In genomic region chr7:23530355-23530754, GRCh38 we compare ENCODE assay signal across 8 cellular contexts. TPM values are rescaled to one million over a fixed set of nuclear protein-coding genes. Genes with fewer than 3 reads are reported as not detected.
A peak's percentile ranks its signal among the peaks of the same experiment; 100 is the strongest.
DNase-seq lines count a peak whose midpoint lies in the region; ATAC-seq and TF ChIP-seq lines count a peak whose summit lies in the region.

No MANE protein-coding gene starts in this region.

- no peak overlapping the region for H2BK5ac ChIP-seq in H9 (ENCODE audit: insufficient read length, low read length)

- no peak overlapping the region for H4K8ac ChIP-seq in H9 (replicated peaks; ENCODE audit: insufficient read length, low read depth, low read length)

- H3K27ac Mint-ChIP-seq in H9 = peak overlapping the region; percentile 100; a peak in 6 of 7 replicates
- peak overlapping the region; percentile 100 for H3K27ac Mint-ChIP-seq in activated T-cell treated with anti-CD3 and anti-CD28 coated beads, Interleukin-2, amount 50 U/mL, for 72 hours

- WGBS in H9 (ENCODE audit: extremely low coverage, insufficient read length, low lambda C conversion rate) = no CpG with 5 or more reads among the region's 7 CpGs

- no peak for ATAC-seq in activated T-cell treated with anti-CD3 and anti-CD28 coated beads, Interleukin-2, amount 50 U/mL, for 72 hours (replicated peaks in 1 of 2)

- H2AK5ac ChIP-seq in H9 (ENCODE audit: insufficient read length, low read length) = no peak overlapping the region

- no peaks in the 10 kb centered on the region for H3K27me3 ChIP-seq in H9 (ENCODE audit: insufficient read depth, low read length)

- H3K4ac ChIP-seq in H9 (ENCODE audit: low read depth, low read length) = no peak overlapping the region

- H3T11ph ChIP-seq in H9 (ENCODE audit: low read length) = no peak overlapping the region

- no peak overlapping the region for H3K14ac ChIP-seq in H9 (ENCODE audit: insufficient read depth, low read length)

- no peak overlapping the region for H4K5ac ChIP-seq in H9 (ENCODE audit: insufficient read length, low read depth, low read length)

- peaks cover 45 to 56% of the 10 kb centered on the region in 2 experiments for H3K4me1 Mint-ChIP-seq in H9
- peaks cover 62% of the 10 kb centered on the region for H3K4me1 Mint-ChIP-seq in activated T-cell treated with anti-CD3 and anti-CD28 coated beads, Interleukin-2, amount 50 U/mL, for 72 hours (ENCODE audit: low read depth)

- H2AFZ ChIP-seq in H9 (ENCODE audit: low read length) = no peak overlapping the region

- no peak overlapping the region for H3K27ac ChIP-seq in H9 (ENCODE audit: insufficient read length, low read depth, low read length)

- H2BK20ac ChIP-seq in H9 (ENCODE audit: low read depth, low read length, poor library complexity, severe bottlenecking) = no peak overlapping the region

- H3K9me3 ChIP-seq in H9 (ENCODE audit: control insufficient read depth, low read depth, low read length) = no peaks in the 10 kb centered on the region

- H2BK12ac ChIP-seq in H9 (ENCODE audit: insufficient read length, low read depth, low read length) = no peak overlapping the region

- no peak overlapping the region for H4K91ac ChIP-seq in H9 (ENCODE audit: insufficient read length, low read depth, low read length)

- H3K4me3 Mint-ChIP-seq in H9 = peak overlapping the region; percentile 89 to 99
- peak overlapping the region; percentile 100 for H3K4me3 Mint-ChIP-seq in activated T-cell treated with anti-CD3 and anti-CD28 coated beads, Interleukin-2, amount 50 U/mL, for 72 hours

- H3K18ac ChIP-seq in H9 (ENCODE audit: insufficient read length, low read depth, low read length) = no peak overlapping the region

- peaks cover 11 to 34% (median 33%) of the 10 kb centered on the region in 3 experiments for H3K36me3 Mint-ChIP-seq in H9 (ENCODE audit: insufficient read depth in 1 of 3, low read depth in 3 of 3)
- H3K36me3 Mint-ChIP-seq in activated T-cell treated with anti-CD3 and anti-CD28 coated beads, Interleukin-2, amount 50 U/mL, for 72 hours (ENCODE audit: insufficient read depth in 2 of 2) = peaks cover 10 to 18% of the 10 kb centered on the region in 2 donors

- H2BK15ac ChIP-seq in H9 (ENCODE audit: low read depth, low read length) = no peak overlapping the region

- H3K9me3 Mint-ChIP-seq in H9 = peaks cover 0 to 3% of the 10 kb centered on the region in 2 experiments; a peak in 2 of 5 replicates
- no peaks in the 10 kb centered on the region for H3K9me3 Mint-ChIP-seq in activated T-cell treated with anti-CD3 and anti-CD28 coated beads, Interleukin-2, amount 50 U/mL, for 72 hours

- H3K79me1 ChIP-seq in H9 (ENCODE audit: insufficient read depth, low read depth, low read length, poor library complexity, severe bottlenecking) = no peaks in the 10 kb centered on the region

- peak; percentile 41 for TF ChIP-seq CTCF in H9 (conservative IDR thresholded peaks at IDR 0.05)

- H3K56ac ChIP-seq in H9 (ENCODE audit: insufficient read length, low read depth, low read length) = no peak overlapping the region

- H4K20me1 ChIP-seq in H9 (ENCODE audit: control insufficient read depth, insufficient read depth, insufficient read length) = no peaks in the 10 kb centered on the region

- H3K23me2 ChIP-seq in H9 (ENCODE audit: insufficient read length, low read depth, low read length, poor library complexity, severe bottlenecking) = no peaks in the 10 kb centered on the region

- no peak overlapping the region for H3K23ac ChIP-seq in H9 (ENCODE audit: insufficient read length, low read depth, low read length)

- peaks cover 2% of the 10 kb centered on the region; the same call in 1 of the 2 replicates for H3K4me1 ChIP-seq in H9 (ENCODE audit: insufficient read depth, low read length)

- peak overlapping the region; percentile 99 for H3K9ac ChIP-seq in H9 (ENCODE audit: extremely low read depth, insufficient read length, low read length)

- no peak overlapping the region for H2BK120ac ChIP-seq in H9 (ENCODE audit: low read depth, low read length, poor library complexity, severe bottlenecking)

- peaks cover 2% of the 10 kb centered on the region for H3K27me3 Mint-ChIP-seq in H9 (ENCODE audit: low read depth)
- H3K27me3 Mint-ChIP-seq in activated T-cell treated with anti-CD3 and anti-CD28 coated beads, Interleukin-2, amount 50 U/mL, for 72 hours (ENCODE audit: low read depth) = no peaks in the 10 kb centered on the region

- DNase-seq in NCI-H2171 treated with DMSO at 0.1 percent for 48 hours (lab: John Stamatoyannopoulos, UW) = peak; percentile 43
- DNase-seq in NCI-H2171 (lab: John Stamatoyannopoulos, UW) = no peak
- no peak for DNase-seq in H9
- peak; percentile 50 for DNase-seq in NCI-H2227 (lab: John Stamatoyannopoulos, UW; ENCODE audit: unreplicated experiment)
- DNase-seq in activated T-cell treated with anti-CD3 and anti-CD28 coated beads, Interleukin-2, amount 50 U/mL, for 72 hours = peak; percentile 30 to 33
- peak; percentile 71 for DNase-seq in germinal center (ENCODE audit: low spot score)
- peak; percentile 29 for DNase-seq in pulmonary artery endothelial cell (ENCODE audit: low read depth, low spot score)
- no peak for DNase-seq in mucosa of gallbladder (ENCODE audit: low spot score)

- peaks cover 55% of the 10 kb centered on the region for H3K79me2 ChIP-seq in H9 (ENCODE audit: insufficient read depth, low read length)

- H3K4me2 ChIP-seq in H9 (ENCODE audit: insufficient read depth, insufficient read length, low read length) = peak overlapping the region; percentile 63

RNA-seq across cellular contexts. Expression of gene TRA2A, which starts 1.4 kb away (rescaled TPM):
- 164 and 169 TPM in 2 replicates for total RNA-seq in H9 (2021)
- total RNA-seq in activated T-cell treated with anti-CD3 and anti-CD28 coated beads, Interleukin-2, amount 50 U/mL, for 72 hours = 10 to 100 TPM; 96.8 to 97.3 TPM
- total RNA-seq in pulmonary artery endothelial cell = 34.3 and 47.4 TPM in 2 replicates
- total RNA-seq in mucosa of gallbladder = 57.1 TPM

Comparison
In these comparisons a context has a peak if more than half of its experiments do, and no peak if none do; other contexts are left out.
1. DNase-seq: peak in NCI-H2171 treated with DMSO at 0.1 percent for 48 hours (single experiment), NCI-H2227 (single experiment), activated T-cell treated with anti-CD3 and anti-CD28 coated beads, Interleukin-2, amount 50 U/mL, for 72 hours (2 of 2), germinal center (single experiment) and pulmonary artery endothelial cell (single experiment); none in NCI-H2171 (single experiment), H9 (single experiment) and mucosa of gallbladder (single experiment).